Comparison of ENCODE assay signal across 8 cellular contexts in genomic region chr7:157138101-157138423, GRCh38. TPM values are rescaled to one million over a fixed set of nuclear protein-coding genes. Genes with fewer than 3 reads are reported as not detected.
DNase-seq lines count a peak whose midpoint lies in the region; ATAC-seq and TF ChIP-seq lines count a peak whose summit lies in the region.

No MANE protein-coding gene starts in this region.

- H3K4me1 Mint-ChIP-seq in natural killer cell treated with Interleukin-12 subunit alpha and Interleukin-12 subunit beta and Interleukin-15 and Interleukin-18, amount 100 ng/mL, for 72 hours (ENCODE audit: low read depth in 2 of 2): peaks cover 25 to 34% of the 10 kb centered on the region in 2 donors

- H3K36me3 ChIP-seq in BLaER1: peaks cover 28% of the 10 kb centered on the region

- H3K27ac ChIP-seq in BLaER1 (peak overlapping the region; percentile 74), coronary artery (peak overlapping the region; percentile 88 to 99)

- DNase-seq in Jurkat, Clone E6-1 (ENCODE audit: low read depth, low spot score): no peak
- no peak for DNase-seq in coronary artery (ENCODE audit: low spot score)
- DNase-seq in natural killer cell treated with Interleukin-12 subunit alpha and Interleukin-12 subunit beta and Interleukin-15 and Interleukin-18, amount 100 ng/mL, for 72 hours (ENCODE audit: low spot score): no peak
- no peak for DNase-seq in T1000 (lab: John Stamatoyannopoulos, UW)
- no peak for DNase-seq in posterior cingulate gyrus
- no peak for DNase-seq in hippocampal formation (lab: John Stamatoyannopoulos, UW)

- H3K9ac ChIP-seq in BLaER1: peak overlapping the region; percentile 73

- peaks cover 29% of the 10 kb centered on the region for H3K4me1 ChIP-seq in BLaER1

- peaks cover 39% of the 10 kb centered on the region for H4K20me1 ChIP-seq in BLaER1

- H3K4me3 Mint-ChIP-seq in natural killer cell treated with Interleukin-12 subunit alpha and Interleukin-12 subunit beta and Interleukin-15 and Interleukin-18, amount 100 ng/mL, for 72 hours: peak overlapping the region; percentile 69

- H3K27me3 Mint-ChIP-seq in natural killer cell treated with Interleukin-12 subunit alpha and Interleukin-12 subunit beta and Interleukin-15 and Interleukin-18, amount 100 ng/mL, for 72 hours: no peaks in the 10 kb centered on the region

- H3K4me3 ChIP-seq in BLaER1: peak overlapping the region; percentile 98
- H3K4me3 ChIP-seq in Jurkat, Clone E6-1 (ENCODE audit: low read length): peak overlapping the region; percentile 59
- H3K4me3 ChIP-seq in coronary artery: peak overlapping the region; percentile 85

- no peaks in the 10 kb centered on the region for H3K9me3 Mint-ChIP-seq in natural killer cell treated with Interleukin-12 subunit alpha and Interleukin-12 subunit beta and Interleukin-15 and Interleukin-18, amount 100 ng/mL, for 72 hours

- no peak for TF ChIP-seq CTCF in coronary artery (IDR thresholded peaks at IDR 0.05)

- H3K27me3 ChIP-seq in BLaER1: no peaks in the 10 kb centered on the region

- peaks cover 18% of the 10 kb centered on the region for H3K36me3 Mint-ChIP-seq in natural killer cell treated with Interleukin-12 subunit alpha and Interleukin-12 subunit beta and Interleukin-15 and Interleukin-18, amount 100 ng/mL, for 72 hours

- H3K9me3 ChIP-seq in BLaER1: no peaks in the 10 kb centered on the region

- intact Hi-C loops in posterior cingulate gyrus (cut with DNase I): loop anchor here (10.0 kb wide), 2 partner anchors 87 to 197 kb away; partner anchors contain the start of gene DNAJB6

- peak overlapping the region; percentile 69 for H3K4me2 ChIP-seq in BLaER1

- H3K27ac Mint-ChIP-seq in natural killer cell treated with Interleukin-12 subunit alpha and Interleukin-12 subunit beta and Interleukin-15 and Interleukin-18, amount 100 ng/mL, for 72 hours: peak overlapping the region in 1 of 2 donors; percentile 62

- ATAC-seq in natural killer cell treated with Interleukin-12 subunit alpha and Interleukin-12 subunit beta and Interleukin-15 and Interleukin-18, amount 100 ng/mL, for 72 hours: no peak
- no peak for ATAC-seq in HG02763 (IDR thresholded peaks at IDR 0.05; ENCODE audit: unreplicated experiment)

RNA-seq across cellular contexts. Expression of gene UBE3C, which starts 0.7 kb away (rescaled TPM):
- polyA plus RNA-seq in Jurkat, Clone E6-1 (2012; ENCODE audit: insufficient read depth, insufficient read length): 32.2 TPM
- total RNA-seq in natural killer cell treated with Interleukin-12 subunit alpha and Interleukin-12 subunit beta and Interleukin-15 and Interleukin-18, amount 100 ng/mL, for 72 hours: 100 to 1,000 TPM in 1 of 2 donors, 10 to 100 TPM in 1; 69.6 to 117 TPM
